ENCODE assay signal across 23 cellular contexts in genomic region chr13:67128148-67128547, GRCh38.
"Had no signal": no experiment of that assay in that cellular context is flagged by ENCODE, and none has a peak within 500 bp of the region (broad histone marks: within the 10 kb centered on the region; RNA-seq: fewer than 3 reads in every experiment).

No MANE protein-coding gene starts in this region.

- DNase-seq: effector memory CD4-positive, alpha-beta T cell; gastrocnemius medialis; heart right ventricle; hypothalamus; kidney glomerular epithelial cell; mesendoderm; naive thymus-derived CD4-positive, alpha-beta T cell; nephron progenitor cell; nucleus accumbens; ovary; sigmoid colon; stimulated activated CD4-positive, alpha-beta T cell treated with anti-CD3 and anti-CD28 coated beads, Interleukin-2, amount 100 ng/mL, for 24 hours; stimulated activated CD4-positive, alpha-beta T cell treated with anti-CD3 and anti-CD28 coated beads, Interleukin-4, amount 100 ng/mL, for 4 hours; stimulated activated naive B cell treated with anti-CD40 and anti-IgM and Interleukin-4, amounts not matched to agents 10 μg/mL and 1 μg/mL and 100 μg/mL, for 72 hours; stimulated activated naive CD8-positive, alpha-beta T cell treated with anti-CD3 and anti-CD28 coated beads, Interleukin-15, amount 100 ng/mL, for 72 hours; trophoblast cell had no signal

- ATAC-seq: gastrocnemius medialis; heart right ventricle; naive thymus-derived CD4-positive, alpha-beta T cell; stimulated activated naive B cell treated with anti-CD40 and anti-IgM and Interleukin-4, amounts not matched to agents 10 μg/mL and 1 μg/mL and 100 μg/mL, for 72 hours; stimulated activated naive CD8-positive, alpha-beta T cell treated with anti-CD3 and anti-CD28 coated beads, Interleukin-15, amount 100 ng/mL, for 72 hours had no signal

- H3K4me1 ChIP-seq: gastrocnemius medialis, sigmoid colon had no signal

- FAIRE-seq: islet of Langerhans had no signal

- H3K9me3 ChIP-seq: esophagus muscularis mucosa, gastrocnemius medialis, heart right ventricle, ovary, right atrium auricular region, sigmoid colon, thoracic aorta had no signal

- H3K4me3 ChIP-seq: coronary artery, esophagus muscularis mucosa, gastrocnemius medialis, heart right ventricle, ovary, right atrium auricular region, sigmoid colon, skin epidermis, thoracic aorta had no signal

- H3K27me3 ChIP-seq: esophagus muscularis mucosa, gastrocnemius medialis, heart right ventricle, ovary, right atrium auricular region, sigmoid colon had no signal

- H3K36me3 ChIP-seq: esophagus muscularis mucosa, gastrocnemius medialis, heart right ventricle, ovary, right atrium auricular region, sigmoid colon, thoracic aorta had no signal

- H3K27ac ChIP-seq: coronary artery, epithelial cell of prostate, esophagus muscularis mucosa, gastrocnemius medialis, heart right ventricle, ovary, right atrium auricular region, sigmoid colon, skin epidermis, thoracic aorta had no signal
